In the genomic region with DNA sequence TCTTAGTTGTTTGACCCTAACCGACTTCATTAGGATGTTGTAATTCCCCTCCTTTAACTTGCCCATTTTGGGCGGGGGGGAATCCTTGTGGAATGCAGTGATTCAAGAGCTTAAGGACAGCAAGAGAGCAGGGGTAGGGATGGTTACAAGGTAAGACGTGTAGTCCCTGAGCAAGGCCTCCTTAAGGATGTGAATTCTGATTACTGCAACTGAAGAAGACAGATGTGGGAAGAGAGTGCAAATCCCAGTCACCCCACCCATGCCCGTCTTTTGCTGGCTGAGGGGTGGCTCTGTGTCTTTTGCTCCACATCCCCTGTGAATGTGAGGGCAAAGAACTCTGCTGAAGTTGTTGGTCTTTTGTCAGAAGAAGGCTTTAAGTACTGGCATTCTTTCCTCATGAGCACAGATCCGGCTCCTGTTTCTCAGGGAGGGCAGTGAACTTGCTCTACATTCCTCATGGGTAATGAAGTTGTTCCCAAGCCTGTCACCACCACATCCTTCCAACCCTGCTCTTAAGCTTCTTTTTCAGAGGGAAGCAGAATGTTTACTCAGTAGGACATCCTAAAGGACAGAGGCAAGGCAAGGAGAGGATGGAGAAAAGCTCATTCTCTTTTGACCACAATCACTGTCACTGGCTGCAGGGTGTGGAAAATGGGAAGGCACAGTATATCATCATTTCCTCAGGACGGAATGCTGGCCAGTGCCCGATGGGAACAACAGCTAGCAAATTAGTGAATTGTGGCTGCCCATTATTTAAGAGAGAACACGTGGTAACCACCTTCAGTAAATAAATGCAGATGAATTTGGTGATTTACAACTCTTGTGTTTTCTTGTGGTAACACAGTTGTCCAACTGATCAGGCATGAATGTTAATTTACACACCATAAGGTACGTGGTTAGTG, we compare ENCODE assay signal across 10 cellular contexts.
DNase-seq lines count a peak whose midpoint lies in the region; ATAC-seq and TF ChIP-seq lines count a peak whose summit lies in the region.
"Had no signal": no experiment of that assay in that cellular context is flagged by ENCODE, and none has a peak within 500 bp of the region (broad histone marks: within the 10 kb centered on the region; RNA-seq: fewer than 3 reads in every experiment).

No MANE protein-coding gene starts in this region.

- TF ChIP-seq CTCF in brain microvascular endothelial cell (IDR thresholded peaks at IDR 0.05; ENCODE audit: low read depth, low read length, missing control alignments) = no peak

- H3K27ac ChIP-seq in brain microvascular endothelial cell = peak overlapping the region; percentile 93
- no peak overlapping the region for H3K27ac ChIP-seq in caudate nucleus (ENCODE audit: low read depth, low read length)

- ATAC-seq in GM18858 (IDR thresholded peaks at IDR 0.05; ENCODE audit: unreplicated experiment) (no peak), GM18867 (IDR thresholded peaks at IDR 0.05; ENCODE audit: unreplicated experiment) (no peak)

- H3K27me3 ChIP-seq in brain microvascular endothelial cell (replicated peaks) = no peaks in the 10 kb centered on the region

- in situ Hi-C loops in brain microvascular endothelial cell (cut with HindIII; ENCODE audit: low pct_ligation_motif_present, low sequenced_read_pairs) = no loop called here

- DNase-seq in HK-2 (ENCODE audit: unreplicated experiment) (peak; percentile 81), brain microvascular endothelial cell (peak; percentile 96), iPS-NIHi11 (ENCODE audit: low spot score) (peak; percentile 57), stromal cell of bone marrow (ENCODE audit: low read depth) (peak; percentile 85), caudate nucleus (lab: John Stamatoyannopoulos, UW) (no peak), NCI-H2171 treated with DMSO at 0.1 percent for 48 hours (lab: John Stamatoyannopoulos, UW) (no peak)
- DNase-seq: NCI-H2107 had no signal

- H3K4me3 ChIP-seq in brain microvascular endothelial cell (ENCODE audit: low read depth, low read length) = no peak overlapping the region
- H3K4me3 ChIP-seq: skin epidermis had no signal

- H3K36me3 ChIP-seq in brain microvascular endothelial cell (replicated peaks) = peaks cover 17% of the 10 kb centered on the region

Comparison
In these comparisons a context has a peak if more than half of its experiments do, and no peak if none do; other contexts are left out.
1. DNase-seq: peak in HK-2 (single experiment), brain microvascular endothelial cell (single experiment), iPS-NIHi11 (single experiment) and stromal cell of bone marrow (single experiment); none in caudate nucleus (0 of 61) and NCI-H2171 treated with DMSO at 0.1 percent for 48 hours (single experiment).